In the genomic region with DNA sequence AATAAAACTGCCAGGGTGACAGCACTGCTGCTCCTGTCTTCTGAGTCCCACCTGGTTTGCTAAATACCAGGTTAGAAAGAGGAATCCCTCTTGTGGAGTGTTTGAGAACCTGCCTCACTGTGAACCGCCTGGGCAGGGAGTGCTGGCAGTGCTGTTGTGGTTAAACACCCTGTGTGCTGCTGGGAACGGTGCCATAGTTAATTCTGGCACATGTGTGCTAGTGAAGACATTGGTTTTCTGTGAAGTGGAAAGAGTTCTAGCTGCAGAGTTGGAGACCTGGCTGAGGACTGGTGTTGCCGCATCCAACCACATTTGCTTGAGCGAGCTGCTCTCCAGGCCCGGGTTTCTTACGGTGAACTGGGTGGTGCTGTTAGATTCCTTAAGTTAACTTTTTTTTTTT, we compare ENCODE assay signal across 9 cellular contexts.
DNase-seq lines count a peak whose midpoint lies in the region; ATAC-seq and TF ChIP-seq lines count a peak whose summit lies in the region.
"Had no signal": no experiment of that assay in that cellular context is flagged by ENCODE, and none has a peak within 500 bp of the region (broad histone marks: within the 10 kb centered on the region; RNA-seq: fewer than 3 reads in every experiment).

No MANE protein-coding gene starts in this region.

- peaks cover 39% of the 10 kb centered on the region for H3K36me3 Mint-ChIP-seq in activated naive CD8-positive, alpha-beta T cell treated with anti-CD3 and anti-CD28 coated beads, Interleukin-2, amount 10 ng/mL, durations not matched to agents 7 days and 5 days
- H3K36me3 Mint-ChIP-seq in activated naive CD8-positive, alpha-beta T cell treated with anti-CD3 and anti-CD28 coated beads, Interleukin-2, amount 50 U/mL, for 24 hours (ENCODE audit: low read depth): peaks cover 84% of the 10 kb centered on the region

- H3K4me1 Mint-ChIP-seq in activated naive CD8-positive, alpha-beta T cell treated with anti-CD3 and anti-CD28 coated beads, Interleukin-2, amount 10 ng/mL, durations not matched to agents 7 days and 5 days: peaks cover 23% of the 10 kb centered on the region
- H3K4me1 Mint-ChIP-seq in activated naive CD8-positive, alpha-beta T cell treated with anti-CD3 and anti-CD28 coated beads, Interleukin-2, amount 50 U/mL, for 24 hours: peaks cover 8% of the 10 kb centered on the region

- peak; percentile 66 for ATAC-seq in activated naive CD8-positive, alpha-beta T cell treated with anti-CD3 and anti-CD28 coated beads, Interleukin-2, amount 10 ng/mL, durations not matched to agents 7 days and 5 days (ENCODE audit: low read depth)
- ATAC-seq in activated naive CD8-positive, alpha-beta T cell treated with anti-CD3 and anti-CD28 coated beads, Interleukin-2, amount 50 U/mL, for 24 hours: no peak
- ATAC-seq in aorta (ENCODE audit: low FRiP score): peak; percentile 58
- no peak for ATAC-seq in HG02588 (IDR thresholded peaks at IDR 0.05; ENCODE audit: unreplicated experiment)

- POLR2A ChIA-PET in activated naive CD8-positive, alpha-beta T cell treated with anti-CD3 and anti-CD28 coated beads, Interleukin-2, amount 10 ng/mL, durations not matched to agents 7 days and 5 days (lab: Charles Lee): no interaction called here

- TF ChIP-seq EP300 in sigmoid colon (IDR thresholded peaks at IDR 0.05): no peak

- WGBS in liver: 33% methylated on average over 6 of the region's 6 CpGs
- WGBS in aorta, 2 donors: 6 to 18% methylated on average over 6 of the region's 6 CpGs
- 79 to 85% methylated on average over 6 of the region's 6 CpGs for WGBS in sigmoid colon, 2 donors

- H3K4me3 ChIP-seq in liver (ENCODE audit: low read depth in 1 of 3, low read length in 3 of 3) (no peak overlapping the region), aorta (ENCODE audit: low read length in 2 of 2) (no peak overlapping the region), sigmoid colon (no peak overlapping the region)

- H3K36me3 ChIP-seq in liver (ENCODE audit: control insufficient read depth in 4 of 4, insufficient read depth in 3 of 4, low read depth in 1 of 4, low read length in 3 of 4) (peaks cover 0 to 28% (median 27%) of the 10 kb centered on the region in 4 donors), aorta (ENCODE audit: control insufficient read depth in 1 of 2, insufficient read depth in 2 of 2, low read length in 1 of 2) (no peaks in the 10 kb centered on the region), sigmoid colon (peaks cover 3 to 79% (median 30%) of the 10 kb centered on the region in 4 donors)

- intact Hi-C loops in aorta (cut with DNase I): loop anchor here (2.0 to 10.0 kb wide), 3 partner anchors 73 to 187 kb away; partner anchors contain the start of gene IGF2R (in 2 of the 2)
- intact Hi-C loops in sigmoid colon (cut with DNase I): no loop called here

- no peak for TF ChIP-seq POLR2A in sigmoid colon (IDR thresholded peaks at IDR 0.05)

- H3K4me1 ChIP-seq in liver (ENCODE audit: control insufficient read depth in 4 of 4, insufficient read depth in 4 of 4, low read length in 3 of 4) (peaks cover 1 to 32% (median 19%) of the 10 kb centered on the region in 4 donors), aorta (ENCODE audit: control insufficient read depth in 1 of 2, insufficient read depth in 2 of 2, low read length in 2 of 2) (peaks cover 2 to 3% of the 10 kb centered on the region in 2 donors), sigmoid colon (peaks cover 0 to 10% (median 4%) of the 10 kb centered on the region in 4 donors)

- no peaks in the 10 kb centered on the region for H3K27me3 Mint-ChIP-seq in activated naive CD8-positive, alpha-beta T cell treated with anti-CD3 and anti-CD28 coated beads, Interleukin-2, amount 10 ng/mL, durations not matched to agents 7 days and 5 days
- no peaks in the 10 kb centered on the region for H3K27me3 Mint-ChIP-seq in activated naive CD8-positive, alpha-beta T cell treated with anti-CD3 and anti-CD28 coated beads, Interleukin-2, amount 50 U/mL, for 24 hours
- H3K27me3 Mint-ChIP-seq: CD4-positive, CD25-positive, alpha-beta regulatory T cell had no signal

- H3K27ac ChIP-seq in liver (ENCODE audit: low read depth in 1 of 2, low read length in 2 of 2) (peak overlapping the region; percentile 88 to 99), aorta (ENCODE audit: low read depth in 1 of 2, low read length in 2 of 2) (peak overlapping the region; percentile 20 to 23), sigmoid colon (no peak overlapping the region)

- H3K9ac ChIP-seq in liver (ENCODE audit: low read depth in 1 of 2, low read length in 2 of 2): peak overlapping the region; percentile 16 to 45

- no peak overlapping the region for H3K4me3 Mint-ChIP-seq in activated naive CD8-positive, alpha-beta T cell treated with anti-CD3 and anti-CD28 coated beads, Interleukin-2, amount 10 ng/mL, durations not matched to agents 7 days and 5 days
- H3K4me3 Mint-ChIP-seq in activated naive CD8-positive, alpha-beta T cell treated with anti-CD3 and anti-CD28 coated beads, Interleukin-2, amount 50 U/mL, for 24 hours: no peak overlapping the region
- H3K4me3 Mint-ChIP-seq: CD4-positive, CD25-positive, alpha-beta regulatory T cell had no signal

- TF ChIP-seq CTCF in liver (IDR thresholded peaks at IDR 0.05; ENCODE audit: low read depth, low read length, missing input control) (peak; percentile 70), sigmoid colon (IDR thresholded peaks at IDR 0.05) (no peak)

- H3K9me3 Mint-ChIP-seq in activated naive CD8-positive, alpha-beta T cell treated with anti-CD3 and anti-CD28 coated beads, Interleukin-2, amount 10 ng/mL, durations not matched to agents 7 days and 5 days: no peaks in the 10 kb centered on the region
- no peaks in the 10 kb centered on the region for H3K9me3 Mint-ChIP-seq in activated naive CD8-positive, alpha-beta T cell treated with anti-CD3 and anti-CD28 coated beads, Interleukin-2, amount 50 U/mL, for 24 hours
- H3K9me3 Mint-ChIP-seq: CD4-positive, CD25-positive, alpha-beta regulatory T cell had no signal

- no peaks in the 10 kb centered on the region for H3K9me3 ChIP-seq in liver (ENCODE audit: control insufficient read depth in 4 of 4, low read length in 3 of 4)
- H3K9me3 ChIP-seq in aorta (ENCODE audit: control insufficient read depth, low read length): no peaks in the 10 kb centered on the region
- H3K9me3 ChIP-seq in sigmoid colon: no peaks in the 10 kb centered on the region

- peak; percentile 78 to 86 for TF ChIP-seq RAD21 in liver (IDR thresholded peaks at IDR 0.05)

- DNase-seq in activated naive CD8-positive, alpha-beta T cell treated with anti-CD3 and anti-CD28 coated beads, Interleukin-2, amount 10 ng/mL, durations not matched to agents 7 days and 5 days: no peak
- no peak for DNase-seq in activated naive CD8-positive, alpha-beta T cell treated with anti-CD3 and anti-CD28 coated beads, Interleukin-2, amount 50 U/mL, for 24 hours
- peak; percentile 70 for DNase-seq in brain pericyte (ENCODE audit: low read depth, low spot score)
- DNase-seq in aorta: peak in 1 of 2 donors; percentile 67
- no peak for DNase-seq in COLO668 (lab: John Stamatoyannopoulos, UW; ENCODE audit: unreplicated experiment)
- DNase-seq in sigmoid colon: no peak

- peak overlapping the region; percentile 8 for H3K27ac Mint-ChIP-seq in activated naive CD8-positive, alpha-beta T cell treated with anti-CD3 and anti-CD28 coated beads, Interleukin-2, amount 10 ng/mL, durations not matched to agents 7 days and 5 days
- no peak overlapping the region for H3K27ac Mint-ChIP-seq in activated naive CD8-positive, alpha-beta T cell treated with anti-CD3 and anti-CD28 coated beads, Interleukin-2, amount 50 U/mL, for 24 hours

- H3K27me3 ChIP-seq in liver (ENCODE audit: control insufficient read depth in 4 of 4, insufficient read depth in 4 of 4, low read length in 3 of 4) (no peaks in the 10 kb centered on the region), aorta (ENCODE audit: control insufficient read depth in 1 of 2, insufficient read depth in 2 of 2, low read length in 1 of 2) (no peaks in the 10 kb centered on the region), sigmoid colon (no peaks in the 10 kb centered on the region)

TF ChIP-seq in liver, 16 proteins besides CTCF, POLR2A, EP300 and RAD21 (continues in another document):
- TF ChIP-seq RXRA (IDR thresholded peaks at IDR 0.05): peak; percentile 47 to 69
- TF ChIP-seq, protein P1, sequence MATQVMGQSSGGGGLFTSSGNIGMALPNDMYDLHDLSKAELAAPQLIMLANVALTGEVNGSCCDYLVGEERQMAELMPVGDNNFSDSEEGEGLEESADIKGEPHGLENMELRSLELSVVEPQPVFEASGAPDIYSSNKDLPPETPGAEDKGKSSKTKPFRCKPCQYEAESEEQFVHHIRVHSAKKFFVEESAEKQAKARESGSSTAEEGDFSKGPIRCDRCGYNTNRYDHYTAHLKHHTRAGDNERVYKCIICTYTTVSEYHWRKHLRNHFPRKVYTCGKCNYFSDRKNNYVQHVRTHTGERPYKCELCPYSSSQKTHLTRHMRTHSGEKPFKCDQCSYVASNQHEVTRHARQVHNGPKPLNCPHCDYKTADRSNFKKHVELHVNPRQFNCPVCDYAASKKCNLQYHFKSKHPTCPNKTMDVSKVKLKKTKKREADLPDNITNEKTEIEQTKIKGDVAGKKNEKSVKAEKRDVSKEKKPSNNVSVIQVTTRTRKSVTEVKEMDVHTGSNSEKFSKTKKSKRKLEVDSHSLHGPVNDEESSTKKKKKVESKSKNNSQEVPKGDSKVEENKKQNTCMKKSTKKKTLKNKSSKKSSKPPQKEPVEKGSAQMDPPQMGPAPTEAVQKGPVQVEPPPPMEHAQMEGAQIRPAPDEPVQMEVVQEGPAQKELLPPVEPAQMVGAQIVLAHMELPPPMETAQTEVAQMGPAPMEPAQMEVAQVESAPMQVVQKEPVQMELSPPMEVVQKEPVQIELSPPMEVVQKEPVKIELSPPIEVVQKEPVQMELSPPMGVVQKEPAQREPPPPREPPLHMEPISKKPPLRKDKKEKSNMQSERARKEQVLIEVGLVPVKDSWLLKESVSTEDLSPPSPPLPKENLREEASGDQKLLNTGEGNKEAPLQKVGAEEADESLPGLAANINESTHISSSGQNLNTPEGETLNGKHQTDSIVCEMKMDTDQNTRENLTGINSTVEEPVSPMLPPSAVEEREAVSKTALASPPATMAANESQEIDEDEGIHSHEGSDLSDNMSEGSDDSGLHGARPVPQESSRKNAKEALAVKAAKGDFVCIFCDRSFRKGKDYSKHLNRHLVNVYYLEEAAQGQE (IDR thresholded peaks at IDR 0.05): peak; percentile 74

Comparison
In these comparisons a context has a peak if more than half of its experiments do, and no peak if none do; other contexts are left out.
1. ATAC-seq: peak in activated naive CD8-positive, alpha-beta T cell treated with anti-CD3 and anti-CD28 coated beads, Interleukin-2, amount 10 ng/mL, durations not matched to agents 7 days and 5 days (single experiment) and aorta (single experiment); none in activated naive CD8-positive, alpha-beta T cell treated with anti-CD3 and anti-CD28 coated beads, Interleukin-2, amount 50 U/mL, for 24 hours (single experiment) and HG02588 (single experiment).
2. H3K27ac ChIP-seq: peak in liver (2 of 2) and aorta (2 of 2); none in sigmoid colon (0 of 4).